ENCODE assay signal across 8 cellular contexts in the genomic region with DNA sequence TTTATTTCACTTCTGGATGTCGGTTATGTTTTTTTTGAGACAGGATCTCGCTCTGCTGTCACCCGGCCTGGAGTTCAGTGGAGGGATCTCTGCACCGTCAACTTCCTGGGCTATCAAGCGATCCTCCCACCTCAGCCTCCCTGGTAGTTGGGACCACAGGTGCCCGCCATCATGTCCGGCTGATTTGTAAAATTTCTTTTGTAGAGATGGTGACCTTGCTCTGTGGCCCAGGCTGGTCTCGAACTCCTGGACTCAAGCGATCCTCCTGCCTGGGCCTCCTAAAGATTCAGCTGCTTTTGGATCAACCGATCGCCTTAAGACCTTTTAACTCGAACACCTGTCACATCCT. TPM values are rescaled to one million over a fixed set of nuclear protein-coding genes. Genes with fewer than 3 reads are reported as not detected.
DNase-seq lines count a peak whose midpoint lies in the region; ATAC-seq, FAIRE-seq and TF ChIP-seq lines count a peak whose summit lies in the region.

No MANE protein-coding gene starts in this region.

- POLR2A ChIA-PET in A549 (lab: Yijun Ruan, JAX): interaction anchor here (0.7 to 1.6 kb wide), 12 partner anchors 8 to 246 kb away, joined by 3 to 12 read pairs (median 4); a partner anchor contains a TSS
- POLR2A ChIA-PET in WTC11 (lab: Charles Lee): interaction anchor here (0.5 to 1.6 kb wide), 4 partner anchors 12 to 146 kb away, joined by 3 to 5 read pairs (median 4); no protein-coding TSS in a partner anchor

- peaks cover 12% of the 10 kb centered on the region for H3K4me1 Mint-ChIP-seq in WTC11

- H3K27ac ChIP-seq in A549 (peak overlapping the region; percentile 82 to 92), iPS DF 6.9 (ENCODE audit: low read length) (no peak overlapping the region), smooth muscle cell (ENCODE audit: low read depth) (peak overlapping the region; percentile 100)

- peaks cover 31% of the 10 kb centered on the region for H4K20me1 ChIP-seq in smooth muscle cell (ENCODE audit: low read depth)

- CTCF ChIA-PET in A549 (lab: Yijun Ruan, JAX) (interaction anchor here (0.6 to 1.4 kb wide), 3 partner anchors 8 to 182 kb away, joined by 3 to 4 read pairs (median 4); no protein-coding TSS in a partner anchor), WTC11 (lab: Charles Lee) (interaction anchor here (1.0 to 2.0 kb wide), 2 partner anchors 36 to 182 kb away, joined by 3 to 5 read pairs; no protein-coding TSS in a partner anchor)

- FAIRE-seq in A549 (lab: Jason Lieb, UNC): no peak

- no peaks in the 10 kb centered on the region for H3K36me3 ChIP-seq in iPS DF 6.9 (ENCODE audit: control insufficient read depth, insufficient read depth, low read length)
- H3K36me3 ChIP-seq in smooth muscle cell (ENCODE audit: low read depth): peaks cover 5% of the 10 kb centered on the region

- TF ChIP-seq CTCF in A549 (IDR thresholded peaks at IDR 0.05) (no peak), WTC11 (IDR thresholded peaks at IDR 0.05) (no peak), smooth muscle cell (IDR thresholded peaks at IDR 0.05; ENCODE audit: borderline replicate concordance, insufficient read depth, poor library complexity, severe bottlenecking) (no peak)

- DNase-seq in A549 (ENCODE audit: low read depth in 1 of 2, low spot score in 1 of 2) (no peak), WTC11 (ENCODE audit: low spot score) (no peak), iPS DF 6.9 (ENCODE audit: low read depth, low spot score) (no peak), smooth muscle cell (lab: John Stamatoyannopoulos, UW; ENCODE audit: unreplicated experiment) (no peak), NCI-H2227 treated with DMSO at 0.1 percent for 48 hours (lab: John Stamatoyannopoulos, UW) (no peak)

- peaks cover 15% of the 10 kb centered on the region for H3K9me3 Mint-ChIP-seq in WTC11

- no peaks in the 10 kb centered on the region for H3F3A ChIP-seq in smooth muscle cell (ENCODE audit: low read depth)

- peaks cover 14% of the 10 kb centered on the region for H3K36me3 Mint-ChIP-seq in WTC11

- H3K9ac ChIP-seq in smooth muscle cell (ENCODE audit: low read depth): peak overlapping the region; percentile 100

- H3K4me1 ChIP-seq in A549 (peaks cover 9% of the 10 kb centered on the region; the same call in 2 of the 3 replicates), iPS DF 6.9 (ENCODE audit: control insufficient read depth, insufficient read depth, low read length) (no peaks in the 10 kb centered on the region), smooth muscle cell (ENCODE audit: low read depth) (peaks cover 5% of the 10 kb centered on the region)

- 12% methylated on average over 12 of the region's 12 CpGs for WGBS in A549 (ENCODE audit: missing lambda C conversion rate)
- WGBS in iPS DF 6.9 (ENCODE audit: insufficient coverage, insufficient read length): no CpG with 5 or more reads among the region's 12 CpGs
- 20% methylated on average over 12 of the region's 12 CpGs for WGBS in smooth muscle cell (ENCODE audit: low lambda C conversion rate)

- TF ChIP-seq POLR2A in A549 (IDR thresholded peaks at IDR 0.05; ENCODE audit: low read length): no peak

- peak overlapping the region; percentile 37 for H2AFZ ChIP-seq in smooth muscle cell (ENCODE audit: low read depth)

- TF ChIP-seq EP300 in A549 (IDR thresholded peaks at IDR 0.05): no peak

- no peak; a peak in 1 of 6 replicates for ATAC-seq in A549
- peak; percentile 2 for ATAC-seq in GM21529 (IDR thresholded peaks at IDR 0.05; ENCODE audit: unreplicated experiment)
- ATAC-seq in WTC11: no peak
- ATAC-seq in GM19328 (IDR thresholded peaks at IDR 0.05; ENCODE audit: unreplicated experiment): no peak
- ATAC-seq in GM21526 (IDR thresholded peaks at IDR 0.05; ENCODE audit: low FRiP score, unreplicated experiment): no peak

- H3K4me3 Mint-ChIP-seq in WTC11: peak overlapping the region; percentile 93

- peaks cover 56% of the 10 kb centered on the region for H3K79me2 ChIP-seq in smooth muscle cell (ENCODE audit: low read depth)

- no peaks in the 10 kb centered on the region for H3K27me3 Mint-ChIP-seq in WTC11 (ENCODE audit: low read depth)

- peaks cover 12% of the 10 kb centered on the region; the same call in 2 of the 3 replicates for H3K9me3 ChIP-seq in A549
- H3K9me3 ChIP-seq in iPS DF 6.9 (ENCODE audit: control insufficient read depth, insufficient read depth, low read length): no peaks in the 10 kb centered on the region
- no peaks in the 10 kb centered on the region for H3K9me3 ChIP-seq in smooth muscle cell (replicated peaks; ENCODE audit: low read depth)

- peak overlapping the region; percentile 86 for H3K4me2 ChIP-seq in A549
- H3K4me2 ChIP-seq in smooth muscle cell: peak overlapping the region; percentile 97

- TF ChIP-seq RAD21 in A549 (conservative IDR thresholded peaks at IDR 0.05 in 1 of 2, IDR thresholded peaks at IDR 0.05 in 1 of 2): no peak

- H3K4me3 ChIP-seq in A549 (peak overlapping the region; percentile 76), iPS DF 6.9 (ENCODE audit: low read length) (peak overlapping the region; percentile 71), smooth muscle cell (peak overlapping the region; percentile 100)

- peak overlapping the region; percentile 89 for H3K27ac Mint-ChIP-seq in WTC11

- H3K27me3 ChIP-seq in iPS DF 6.9 (ENCODE audit: control insufficient read depth, insufficient read depth, low read length): no peaks in the 10 kb centered on the region
- H3K27me3 ChIP-seq in smooth muscle cell (ENCODE audit: low read depth): no peaks in the 10 kb centered on the region

TF ChIP-seq in A549, 52 proteins besides CTCF, POLR2A, EP300 and RAD21:
- TF ChIP-seq CBX8 (IDR thresholded peaks at IDR 0.05) (no peak), RARB (CRISPR knock-in tag; IDR thresholded peaks at IDR 0.05) (no peak), CHD4 (IDR thresholded peaks at IDR 0.05; ENCODE audit: borderline replicate concordance) (0 out of 2 replicates have a peak, but pooled peaks have one; percentile 51), ZC3H11A (IDR thresholded peaks at IDR 0.05) (no peak), KDM1A (IDR thresholded peaks at IDR 0.05; ENCODE audit: low read depth) (peak; percentile 64; the same call in 1 of the 2 replicates)
TF ChIP-seq in A549: peak in this region for 2.

TF ChIP-seq in WTC11, 78 proteins besides CTCF, POLR2A, EP300 and RAD21 (continues in another document):
- TF ChIP-seq MXD4 (CRISPR knock-in tag; IDR thresholded peaks at IDR 0.05; ENCODE audit: borderline replicate concordance): no peak
- TF ChIP-seq ZNF232 (CRISPR knock-in tag; IDR thresholded peaks at IDR 0.05): no peak
- no peak for TF ChIP-seq ZNF263 (CRISPR knock-in tag; IDR thresholded peaks at IDR 0.05; ENCODE audit: low read depth)
- TF ChIP-seq, protein P1, sequence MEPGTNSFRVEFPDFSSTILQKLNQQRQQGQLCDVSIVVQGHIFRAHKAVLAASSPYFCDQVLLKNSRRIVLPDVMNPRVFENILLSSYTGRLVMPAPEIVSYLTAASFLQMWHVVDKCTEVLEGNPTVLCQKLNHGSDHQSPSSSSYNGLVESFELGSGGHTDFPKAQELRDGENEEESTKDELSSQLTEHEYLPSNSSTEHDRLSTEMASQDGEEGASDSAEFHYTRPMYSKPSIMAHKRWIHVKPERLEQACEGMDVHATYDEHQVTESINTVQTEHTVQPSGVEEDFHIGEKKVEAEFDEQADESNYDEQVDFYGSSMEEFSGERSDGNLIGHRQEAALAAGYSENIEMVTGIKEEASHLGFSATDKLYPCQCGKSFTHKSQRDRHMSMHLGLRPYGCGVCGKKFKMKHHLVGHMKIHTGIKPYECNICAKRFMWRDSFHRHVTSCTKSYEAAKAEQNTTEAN (CRISPR knock-in tag; IDR thresholded peaks at IDR 0.05): 0 out of 2 replicates have a peak, but pooled peaks have one; percentile 11
- TF ChIP-seq RORB (CRISPR knock-in tag; IDR thresholded peaks at IDR 0.05): no peak
- TF ChIP-seq, protein P2, sequence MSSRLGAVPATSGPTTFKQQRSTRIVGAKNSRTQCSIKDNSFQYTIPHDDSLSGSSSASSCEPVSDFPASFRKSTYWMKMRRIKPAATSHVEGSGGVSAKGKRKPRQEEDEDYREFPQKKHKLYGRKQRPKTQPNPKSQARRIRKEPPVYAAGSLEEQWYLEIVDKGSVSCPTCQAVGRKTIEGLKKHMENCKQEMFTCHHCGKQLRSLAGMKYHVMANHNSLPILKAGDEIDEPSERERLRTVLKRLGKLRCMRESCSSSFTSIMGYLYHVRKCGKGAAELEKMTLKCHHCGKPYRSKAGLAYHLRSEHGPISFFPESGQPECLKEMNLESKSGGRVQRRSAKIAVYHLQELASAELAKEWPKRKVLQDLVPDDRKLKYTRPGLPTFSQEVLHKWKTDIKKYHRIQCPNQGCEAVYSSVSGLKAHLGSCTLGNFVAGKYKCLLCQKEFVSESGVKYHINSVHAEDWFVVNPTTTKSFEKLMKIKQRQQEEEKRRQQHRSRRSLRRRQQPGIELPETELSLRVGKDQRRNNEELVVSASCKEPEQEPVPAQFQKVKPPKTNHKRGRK (CRISPR knock-in tag; IDR thresholded peaks at IDR 0.05; ENCODE audit: borderline replicate concordance): no peak
- no peak for TF ChIP-seq KAT7 (CRISPR knock-in tag; IDR thresholded peaks at IDR 0.05; ENCODE audit: borderline replicate concordance)
- no peak for TF ChIP-seq ETV6 (CRISPR knock-in tag; IDR thresholded peaks at IDR 0.05)
- TF ChIP-seq NFE2L1 (CRISPR knock-in tag; IDR thresholded peaks at IDR 0.05): 0 out of 2 replicates have a peak, but pooled peaks have one; percentile 8
- TF ChIP-seq NR3C1 (CRISPR knock-in tag; conservative IDR thresholded peaks at IDR 0.05; ENCODE audit: low read depth): no peak

RNA-seq across cellular contexts. Expression of a gene that starts 0.6 kb away (rescaled TPM):
- polyA plus RNA-seq in A549 (2011; rRNA removed) (22.4 and 22.6 TPM in 2 replicates), A549 (2017; fragmentation: RNase III; extraction: RNeasy Plus Mini Kit Qiagen cat#74134 plus additional on column Dnase treatment) (16.0 to 16.8 TPM (median 16.2 TPM) in 3 replicates), smooth muscle cell (18.8 and 21.5 TPM in 2 replicates)
- polyA plus RNA-seq in A549 (2012; cell fraction: cytosol; rRNA removed): 12.1 and 15.0 TPM in 2 replicates
- 9.6 and 14.1 TPM in 2 replicates for polyA plus RNA-seq in A549 (2012; cell fraction: nucleus; rRNA removed)
- 40.0 and 47.4 TPM in 2 replicates for polyA minus RNA-seq in A549 (2011; rRNA and poly(A)+ RNA removed)
- total RNA-seq in WTC11 (2021) (17.1 to 18.1 TPM (median 17.6 TPM) in 3 replicates), smooth muscle cell (34.9 and 35.8 TPM in 2 replicates)
